In genomic region chr4:110621328-110621812, GRCh38 we compare ENCODE assay signal across 9 cellular contexts. TPM values are rescaled to one million over a fixed set of nuclear protein-coding genes. Genes with fewer than 3 reads are reported as not detected.
DNase-seq lines count a peak whose midpoint lies in the region; ATAC-seq and TF ChIP-seq lines count a peak whose summit lies in the region.
"Had no signal": no experiment of that assay in that cellular context is flagged by ENCODE, and none has a peak within 500 bp of the region (broad histone marks: within the 10 kb centered on the region; RNA-seq: fewer than 3 reads in every experiment).

No MANE protein-coding gene starts in this region.

- peak overlapping the region; percentile 23 for H3K4me3 Mint-ChIP-seq in activated CD4-positive, alpha-beta T cell treated with anti-CD3 and anti-CD28 coated beads for 36 hours

- H3K27ac Mint-ChIP-seq in activated CD4-positive, alpha-beta T cell treated with anti-CD3 and anti-CD28 coated beads for 36 hours = no peak overlapping the region

- H3K4me1 ChIP-seq in NT2/D1 (ENCODE audit: insufficient read depth, insufficient read length) = peaks cover 7% of the 10 kb centered on the region
- peaks cover 0 to 69% (median 0%) of the 10 kb centered on the region in 3 donors for H3K4me1 ChIP-seq in gastroesophageal sphincter
- H3K4me1 ChIP-seq in skeletal muscle tissue (ENCODE audit: control insufficient read depth in 3 of 3, insufficient read depth in 3 of 3, low read length in 3 of 3) = peaks cover 13 to 32% (median 25%) of the 10 kb centered on the region in 3 donors

- peak overlapping the region in 3 of 4 donors; percentile 83 to 87 (median 86) for H3K27ac ChIP-seq in gastroesophageal sphincter
- H3K27ac ChIP-seq in skeletal muscle tissue (ENCODE audit: low read depth, low read length) = peak overlapping the region; percentile 95

- H3K9me3 ChIP-seq in NT2/D1 (ENCODE audit: insufficient read depth, low read length) = no peaks in the 10 kb centered on the region
- no peaks in the 10 kb centered on the region for H3K9me3 ChIP-seq in gastroesophageal sphincter
- H3K9me3 ChIP-seq in skeletal muscle tissue (ENCODE audit: control insufficient read depth in 3 of 3, low read length in 3 of 3) = no peaks in the 10 kb centered on the region

- no peak for TF ChIP-seq CTCF in gastroesophageal sphincter (IDR thresholded peaks at IDR 0.05)

- POLR2A ChIA-PET in activated CD4-positive, alpha-beta T cell treated with anti-CD3 and anti-CD28 coated beads for 36 hours (lab: Charles Lee) = interaction anchor here (0.6 kb wide), 2 partner anchors 9 to 11 kb away, joined by 3 read pairs; no protein-coding TSS in a partner anchor

- intact Hi-C loops in activated CD4-positive, alpha-beta T cell treated with anti-CD3 and anti-CD28 coated beads for 36 hours (cut with DNase I, micrococcal nuclease) = loop anchor here in 1 of 2 experiments (5.0 kb wide), 1 partner anchor 1901 kb away; no protein-coding TSS in a partner anchor

- H3K36me3 Mint-ChIP-seq in activated CD4-positive, alpha-beta T cell treated with anti-CD3 and anti-CD28 coated beads for 36 hours (ENCODE audit: low read depth) = peaks cover 6% of the 10 kb centered on the region

- no peak for DNase-seq in activated CD4-positive, alpha-beta T cell treated with anti-CD3 and anti-CD28 coated beads for 36 hours
- DNase-seq in activated CD4-positive, alpha-beta T cell treated with anti-CD3 and anti-CD28 coated beads, Interleukin-2, amount 50 U/mL, for 1 hour = no peak
- DNase-seq in NT2/D1 (ENCODE audit: low read depth, low spot score) (no peak), DMS 273 (lab: John Stamatoyannopoulos, UW; ENCODE audit: unreplicated experiment) (no peak), ureter (ENCODE audit: low spot score) (no peak)
- DNase-seq: cerebellar nuclear complex had no signal

- no peaks in the 10 kb centered on the region for H3K9me3 Mint-ChIP-seq in activated CD4-positive, alpha-beta T cell treated with anti-CD3 and anti-CD28 coated beads for 36 hours (ENCODE audit: low read depth)

- H3K27me3 ChIP-seq in NT2/D1 (ENCODE audit: insufficient read depth, insufficient read length) (peaks cover 98% of the 10 kb centered on the region), gastroesophageal sphincter (peaks cover 92% of the 10 kb centered on the region), skeletal muscle tissue (ENCODE audit: control insufficient read depth in 3 of 3, insufficient read depth in 3 of 3, low read length in 3 of 3) (peaks cover 25 to 48% (median 25%) of the 10 kb centered on the region in 3 donors)

- H3K9ac ChIP-seq in NT2/D1 (ENCODE audit: insufficient read length, low read depth) (no peak overlapping the region), skeletal muscle tissue (ENCODE audit: low read depth in 1 of 3, low read length in 3 of 3) (peak overlapping the region; percentile 89 to 96 (median 90))

- ATAC-seq in activated CD4-positive, alpha-beta T cell treated with anti-CD3 and anti-CD28 coated beads for 36 hours = no peak
- ATAC-seq in gastroesophageal sphincter (no peak), GM21723 (IDR thresholded peaks at IDR 0.05; ENCODE audit: unreplicated experiment) (no peak)

- TF ChIP-seq POLR2A in gastroesophageal sphincter (IDR thresholded peaks at IDR 0.05) = no peak

- peaks cover 43% of the 10 kb centered on the region for H3K4me1 Mint-ChIP-seq in activated CD4-positive, alpha-beta T cell treated with anti-CD3 and anti-CD28 coated beads for 36 hours

- TF ChIP-seq EP300 in gastroesophageal sphincter (IDR thresholded peaks at IDR 0.05) = no peak

- peaks cover 87% of the 10 kb centered on the region for H3K27me3 Mint-ChIP-seq in activated CD4-positive, alpha-beta T cell treated with anti-CD3 and anti-CD28 coated beads for 36 hours

- CTCF ChIA-PET in activated CD4-positive, alpha-beta T cell treated with anti-CD3 and anti-CD28 coated beads for 36 hours (lab: Charles Lee) = interaction anchor here (0.6 to 1.1 kb wide), 2 partner anchors 29 kb away, joined by 3 to 4 read pairs; no protein-coding TSS in a partner anchor

- peak overlapping the region; percentile 25 for H3K4me3 ChIP-seq in NT2/D1 (ENCODE audit: insufficient read length, low read depth)
- peak overlapping the region; percentile 44 to 73 for H3K4me3 ChIP-seq in gastroesophageal sphincter
- peak overlapping the region; percentile 82 to 88 (median 84) for H3K4me3 ChIP-seq in skeletal muscle tissue (ENCODE audit: low read length in 3 of 3)

- H3K36me3 ChIP-seq in NT2/D1 (ENCODE audit: insufficient read depth, insufficient read length, low read length) (no peaks in the 10 kb centered on the region), gastroesophageal sphincter (no peaks in the 10 kb centered on the region), skeletal muscle tissue (ENCODE audit: control insufficient read depth in 3 of 3, insufficient read depth in 3 of 3, low read length in 3 of 3) (peaks cover 0 to 2% (median 0%) of the 10 kb centered on the region in 3 donors)

- 12 to 18% methylated on average over 9 to 22 of the region's 40 CpGs for WGBS in gastroesophageal sphincter (ENCODE audit: low coverage in 1 of 2), 2 donors

RNA-seq across cellular contexts. Expression of gene PITX2, which starts 1.5 kb away (rescaled TPM):
- under 1 TPM in 1 of 2 experiments, not detected in 1; 0.09 TPM for total RNA-seq in activated CD4-positive, alpha-beta T cell treated with anti-CD3 and anti-CD28 coated beads for 36 hours
- total RNA-seq in gastroesophageal sphincter (10 to 100 TPM in 2 of 4 donors, 1 to 10 TPM in 2; 3.5 to 31.3 (median 18.2) TPM), skeletal muscle tissue (16.2 TPM), ureter (not detected)

Comparison
In these comparisons a context has a peak if more than half of its experiments do, and no peak if none do; other contexts are left out.
1. H3K4me3 ChIP-seq: peak in every context shown above with its lines; median percentile 84 in skeletal muscle tissue; 58 in gastroesophageal sphincter; 25 in NT2/D1.